ENCODE assay signal across 24 cellular contexts in genomic region chr9:99189186-99189585, GRCh38.
"Had no signal": no experiment of that assay in that cellular context is flagged by ENCODE, and none has a peak within 500 bp of the region (broad histone marks: within the 10 kb centered on the region; RNA-seq: fewer than 3 reads in every experiment).

No MANE protein-coding gene starts in this region.

- DNase-seq: hippocampal formation; kidney glomerular epithelial cell; left cardiac atrium; left lung; lower lobe of right lung; mammary epithelial cell; mesendoderm; naive B cell; natural killer cell; ovary; right lobe of liver; stimulated activated CD4-positive, alpha-beta T cell treated with anti-CD3 and anti-CD28 coated beads, Interleukin-1b, Interleukin-23, amount 100 ng/mL, for 48 hours; stimulated activated CD4-positive, alpha-beta T cell treated with anti-CD3 and anti-CD28 coated beads, Interleukin-4, amount 100 ng/mL, for 1 hour; stimulated activated naive CD8-positive, alpha-beta T cell treated with anti-CD3 and anti-CD28 coated beads, Interleukin-15, Interleukin-2, amounts not matched to agents 100 U/mL and 50 U/mL, for 24 hours; stomach; testis; thyroid gland; transverse colon; upper lobe of left lung had no signal

- H3K4me1 ChIP-seq: right lobe of liver, testis had no signal

- ATAC-seq: left cardiac atrium; left lung; lower lobe of right lung; natural killer cell; right lobe of liver; stimulated activated naive CD8-positive, alpha-beta T cell treated with anti-CD3 and anti-CD28 coated beads, Interleukin-15, Interleukin-2, amounts not matched to agents 100 U/mL and 50 U/mL, for 24 hours had no signal

- H3K9me3 ChIP-seq: left lung, lower lobe of right lung, ovary, right atrium auricular region, right lobe of liver, stomach, testis, thyroid gland, transverse colon, upper lobe of left lung, vagina had no signal

- H3K4me3 ChIP-seq: left lung, lower lobe of right lung, ovary, right atrium auricular region, right lobe of liver, smooth muscle cell, stomach, testis, thyroid gland, transverse colon, upper lobe of left lung, vagina had no signal

- H3K27ac Mint-ChIP-seq: mesothelial cell of epicardium, natural killer cell, progenitor cell of endocrine pancreas had no signal

- H3K36me3 Mint-ChIP-seq: mesothelial cell of epicardium, naive B cell, natural killer cell had no signal

- H3K4me3 Mint-ChIP-seq: mesothelial cell of epicardium, natural killer cell had no signal

- H3K9me3 Mint-ChIP-seq: mesothelial cell of epicardium, naive B cell, natural killer cell had no signal

- H3K4me2 ChIP-seq: smooth muscle cell had no signal

- H3K27ac ChIP-seq: left lung, lower lobe of right lung, ovary, right atrium auricular region, right lobe of liver, stomach, testis, thyroid gland, transverse colon, upper lobe of left lung, vagina had no signal

- H3K27me3 Mint-ChIP-seq: progenitor cell of endocrine pancreas had no signal

- H3K27me3 ChIP-seq: left lung, ovary, right atrium auricular region, right lobe of liver, testis, thyroid gland, transverse colon, upper lobe of left lung, vagina had no signal

- H3K36me3 ChIP-seq: left lung, lower lobe of right lung, ovary, right atrium auricular region, right lobe of liver, stomach, thyroid gland, transverse colon, upper lobe of left lung, vagina had no signal
